ENCODE assay signal across 1 cellular context in genomic region chr14:77799863-77800730, GRCh38.
TF ChIP-seq lines count a peak whose summit lies in the region.

Gene ADCK1, plus strand, starts transcription at chr14:77800109. Its CDS starts 18,870 bp downstream, at chr14:77818979.

TF ChIP-seq in GM12878, 131 proteins besides CTCF, POLR2A, EP300 and RAD21 (continued from another document and continues in another):
- TF ChIP-seq ZBTB40 (IDR thresholded peaks at IDR 0.05; ENCODE audit: borderline replicate concordance): no peak
- no peak for TF ChIP-seq SMAD5 (IDR thresholded peaks at IDR 0.05; ENCODE audit: low read depth)
- peak; percentile 71; the same call in 1 of the 2 replicates for TF ChIP-seq TARDBP (IDR thresholded peaks at IDR 0.05; ENCODE audit: borderline replicate concordance)
- TF ChIP-seq PRDM15 (CRISPR knock-in tag; IDR thresholded peaks at IDR 0.05): no peak
- TF ChIP-seq ZNF384 (IDR thresholded peaks at IDR 0.05; ENCODE audit: borderline replicate concordance, low read depth, low read length): peak; percentile 19; the same call in 1 of the 2 replicates
- TF ChIP-seq, protein P1, sequence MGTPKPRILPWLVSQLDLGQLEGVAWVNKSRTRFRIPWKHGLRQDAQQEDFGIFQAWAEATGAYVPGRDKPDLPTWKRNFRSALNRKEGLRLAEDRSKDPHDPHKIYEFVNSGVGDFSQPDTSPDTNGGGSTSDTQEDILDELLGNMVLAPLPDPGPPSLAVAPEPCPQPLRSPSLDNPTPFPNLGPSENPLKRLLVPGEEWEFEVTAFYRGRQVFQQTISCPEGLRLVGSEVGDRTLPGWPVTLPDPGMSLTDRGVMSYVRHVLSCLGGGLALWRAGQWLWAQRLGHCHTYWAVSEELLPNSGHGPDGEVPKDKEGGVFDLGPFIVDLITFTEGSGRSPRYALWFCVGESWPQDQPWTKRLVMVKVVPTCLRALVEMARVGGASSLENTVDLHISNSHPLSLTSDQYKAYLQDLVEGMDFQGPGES (IDR thresholded peaks at IDR 0.05): no peak
- TF ChIP-seq DPF2 (IDR thresholded peaks at IDR 0.05): peak; percentile 85
- 0 out of 2 replicates have a peak, but pooled peaks have one; percentile 57 for TF ChIP-seq TAF1 (IDR thresholded peaks at IDR 0.05; ENCODE audit: borderline replicate concordance, low read depth, low read length)
- TF ChIP-seq CREM (IDR thresholded peaks at IDR 0.05; ENCODE audit: low read depth): peak; percentile 73
- no peak for TF ChIP-seq JUND (IDR thresholded peaks at IDR 0.05; ENCODE audit: low read depth, low read length)
- TF ChIP-seq ETV6 (conservative IDR thresholded peaks at IDR 0.05 in 1 of 2, IDR thresholded peaks at IDR 0.05 in 1 of 2; ENCODE audit: borderline replicate concordance in 1 of 2, low read depth in 1 of 2): no peak
- no peak for TF ChIP-seq PBX3 (IDR thresholded peaks at IDR 0.05; ENCODE audit: insufficient replicate concordance, low read depth, low read length)
- TF ChIP-seq IKZF1 (conservative IDR thresholded peaks at IDR 0.05): peak; percentile 99
- TF ChIP-seq EGR1 (IDR thresholded peaks at IDR 0.05; ENCODE audit: borderline replicate concordance in 1 of 2, low read depth in 2 of 2, low read length in 2 of 2): no peak
- TF ChIP-seq ZSCAN29 (IDR thresholded peaks at IDR 0.05): peak; percentile 66; the same call in 1 of the 2 replicates
- peak; percentile 95 for TF ChIP-seq ASH2L (IDR thresholded peaks at IDR 0.05; ENCODE audit: borderline replicate concordance, low read depth)
- no peak for TF ChIP-seq REST (IDR thresholded peaks at IDR 0.05; ENCODE audit: low read depth, low read length)
- TF ChIP-seq NFYA (IDR thresholded peaks at IDR 0.05; ENCODE audit: borderline replicate concordance, low read depth, low read length): no peak
- no peak for TF ChIP-seq TCF7 (IDR thresholded peaks at IDR 0.05; ENCODE audit: borderline replicate concordance)
- TF ChIP-seq GATAD2B (conservative IDR thresholded peaks at IDR 0.05; ENCODE audit: low read depth): peak; percentile 99
- no peak for TF ChIP-seq SKIL (IDR thresholded peaks at IDR 0.05; ENCODE audit: low read depth, poor library complexity, severe bottlenecking)
- no peak for TF ChIP-seq STAT1 (conservative IDR thresholded peaks at IDR 0.05)
- no peak for TF ChIP-seq BRCA1 (IDR thresholded peaks at IDR 0.05; ENCODE audit: low read depth, low read length)
- TF ChIP-seq FOS (IDR thresholded peaks at IDR 0.05; ENCODE audit: borderline replicate concordance, extremely low read depth, insufficient read length): peak; percentile 13
- no peak for TF ChIP-seq CBFB (IDR thresholded peaks at IDR 0.05; ENCODE audit: low read depth)
- TF ChIP-seq ZBTB11 (CRISPR knock-in tag; IDR thresholded peaks at IDR 0.05): no peak
- TF ChIP-seq MEF2B (IDR thresholded peaks at IDR 0.05; ENCODE audit: partially characterized antibody, poor library complexity, severe bottlenecking): peak; percentile 27
- no peak for TF ChIP-seq YBX1 (IDR thresholded peaks at IDR 0.05)
- no peak for TF ChIP-seq SPI1 (IDR thresholded peaks at IDR 0.05; ENCODE audit: borderline replicate concordance, insufficient read depth, low read depth, low read length)
- TF ChIP-seq MAX (IDR thresholded peaks at IDR 0.05; ENCODE audit: low read depth, low read length): peak; percentile 67; the same call in 1 of the 2 replicates
- TF ChIP-seq, protein P2, sequence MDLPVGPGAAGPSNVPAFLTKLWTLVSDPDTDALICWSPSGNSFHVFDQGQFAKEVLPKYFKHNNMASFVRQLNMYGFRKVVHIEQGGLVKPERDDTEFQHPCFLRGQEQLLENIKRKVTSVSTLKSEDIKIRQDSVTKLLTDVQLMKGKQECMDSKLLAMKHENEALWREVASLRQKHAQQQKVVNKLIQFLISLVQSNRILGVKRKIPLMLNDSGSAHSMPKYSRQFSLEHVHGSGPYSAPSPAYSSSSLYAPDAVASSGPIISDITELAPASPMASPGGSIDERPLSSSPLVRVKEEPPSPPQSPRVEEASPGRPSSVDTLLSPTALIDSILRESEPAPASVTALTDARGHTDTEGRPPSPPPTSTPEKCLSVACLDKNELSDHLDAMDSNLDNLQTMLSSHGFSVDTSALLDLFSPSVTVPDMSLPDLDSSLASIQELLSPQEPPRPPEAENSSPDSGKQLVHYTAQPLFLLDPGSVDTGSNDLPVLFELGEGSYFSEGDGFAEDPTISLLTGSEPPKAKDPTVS (IDR thresholded peaks at IDR 0.05; ENCODE audit: low read depth, low read length): no peak
- peak; percentile 84 for TF ChIP-seq SIX5 (IDR thresholded peaks at IDR 0.05; ENCODE audit: low read depth, low read length, severe bottlenecking)
